ENCODE assay signal across 11 cellular contexts in the genomic region with DNA sequence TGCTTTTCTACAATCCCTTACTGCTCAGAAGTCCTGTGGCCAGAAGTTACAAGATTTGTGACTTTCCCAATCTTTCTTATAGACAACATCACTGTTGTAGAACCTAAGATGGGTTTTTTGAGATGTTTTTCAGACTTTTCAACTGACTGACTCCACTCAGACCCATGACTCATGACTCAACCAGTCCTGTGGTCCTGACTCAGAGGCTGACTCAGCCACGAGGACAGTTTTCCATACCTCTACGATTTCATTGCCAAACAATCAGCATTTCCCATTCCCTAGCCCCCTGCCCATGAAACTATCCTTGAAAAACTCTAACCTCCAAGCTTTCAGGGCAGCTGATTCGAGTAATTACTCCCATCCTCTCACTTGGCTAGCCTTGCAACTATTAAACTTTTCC.
DNase-seq lines count a peak whose midpoint lies in the region; ATAC-seq and TF ChIP-seq lines count a peak whose summit lies in the region.
"Had no signal": no experiment of that assay in that cellular context is flagged by ENCODE, and none has a peak within 500 bp of the region (broad histone marks: within the 10 kb centered on the region; RNA-seq: fewer than 3 reads in every experiment).

No MANE protein-coding gene starts in this region.

- H3K4me1 Mint-ChIP-seq in activated naive CD8-positive, alpha-beta T cell treated with anti-CD3 and anti-CD28 coated beads, Interleukin-2, amount 50 U/mL, for 24 hours = peaks cover 5% of the 10 kb centered on the region
- H3K4me1 Mint-ChIP-seq in activated naive CD8-positive, alpha-beta T cell treated with anti-CD3 and anti-CD28 coated beads for 36 hours = peaks cover 3% of the 10 kb centered on the region

- peaks cover 5% of the 10 kb centered on the region for H3K9me3 Mint-ChIP-seq in activated naive CD8-positive, alpha-beta T cell treated with anti-CD3 and anti-CD28 coated beads, Interleukin-2, amount 50 U/mL, for 24 hours
- H3K9me3 Mint-ChIP-seq in activated naive CD8-positive, alpha-beta T cell treated with anti-CD3 and anti-CD28 coated beads for 36 hours = peaks cover 7% of the 10 kb centered on the region

- H3K36me3 Mint-ChIP-seq in activated naive CD8-positive, alpha-beta T cell treated with anti-CD3 and anti-CD28 coated beads, Interleukin-2, amount 50 U/mL, for 24 hours (ENCODE audit: low read depth) = no peaks in the 10 kb centered on the region
- no peaks in the 10 kb centered on the region for H3K36me3 Mint-ChIP-seq in activated naive CD8-positive, alpha-beta T cell treated with anti-CD3 and anti-CD28 coated beads for 36 hours

- no peaks in the 10 kb centered on the region for H3K27me3 ChIP-seq in foreskin keratinocyte
- H3K27me3 ChIP-seq: ascending aorta had no signal

- intact Hi-C loops in left ventricle myocardium superior (cut with micrococcal nuclease) = no loop called here

- H3K4me1 ChIP-seq in foreskin keratinocyte = peaks cover 9% of the 10 kb centered on the region
- H3K4me1 ChIP-seq: ascending aorta, lower lobe of right lung had no signal

- DNase-seq in activated naive CD8-positive, alpha-beta T cell treated with anti-CD3 and anti-CD28 coated beads, Interleukin-2, amount 50 U/mL, for 24 hours = peak; percentile 13
- no peak for DNase-seq in activated naive CD8-positive, alpha-beta T cell treated with anti-CD3 and anti-CD28 coated beads for 36 hours
- DNase-seq in foreskin keratinocyte (peak; percentile 80 to 92), superior temporal gyrus (ENCODE audit: extremely low spot score) (peak; percentile 33), NCI-H526 treated with DMSO at 0.1 percent for 48 hours (lab: John Stamatoyannopoulos, UW) (no peak), left ventricle myocardium superior (no peak)
- DNase-seq: lower lobe of right lung had no signal

- peak overlapping the region; percentile 83 for H3K27ac ChIP-seq in foreskin keratinocyte
- H3K27ac ChIP-seq: ascending aorta, KMS-11, lower lobe of right lung had no signal

- peak overlapping the region; percentile 13 for H3K27ac Mint-ChIP-seq in activated naive CD8-positive, alpha-beta T cell treated with anti-CD3 and anti-CD28 coated beads, Interleukin-2, amount 50 U/mL, for 24 hours
- no peak overlapping the region for H3K27ac Mint-ChIP-seq in activated naive CD8-positive, alpha-beta T cell treated with anti-CD3 and anti-CD28 coated beads for 36 hours

- ATAC-seq in activated naive CD8-positive, alpha-beta T cell treated with anti-CD3 and anti-CD28 coated beads, Interleukin-2, amount 50 U/mL, for 24 hours = peak; percentile 69
- ATAC-seq in SK-N-SH treated with all-trans-retinoic acid at 6 μM for 48 hours = peak; percentile 56
- ATAC-seq in foreskin keratinocyte = peak; percentile 99
- ATAC-seq in HG03039 (IDR thresholded peaks at IDR 0.05; ENCODE audit: unreplicated experiment) = no peak
- ATAC-seq in left ventricle myocardium superior = no peak

- no peak for TF ChIP-seq CTCF in foreskin keratinocyte (conservative IDR thresholded peaks at IDR 0.05)

- peaks cover 8% of the 10 kb centered on the region for H3K27me3 Mint-ChIP-seq in activated naive CD8-positive, alpha-beta T cell treated with anti-CD3 and anti-CD28 coated beads, Interleukin-2, amount 50 U/mL, for 24 hours
- no peaks in the 10 kb centered on the region for H3K27me3 Mint-ChIP-seq in activated naive CD8-positive, alpha-beta T cell treated with anti-CD3 and anti-CD28 coated beads for 36 hours

- no peak overlapping the region for H3K4me3 Mint-ChIP-seq in activated naive CD8-positive, alpha-beta T cell treated with anti-CD3 and anti-CD28 coated beads, Interleukin-2, amount 50 U/mL, for 24 hours
- H3K4me3 Mint-ChIP-seq in activated naive CD8-positive, alpha-beta T cell treated with anti-CD3 and anti-CD28 coated beads for 36 hours = no peak overlapping the region

TF ChIP-seq in SK-N-SH treated with all-trans-retinoic acid at 6 μM for 48 hours, 23 proteins besides CTCF, POLR2A, EP300 and RAD21:
- TF ChIP-seq TOX (CRISPR knock-in tag; IDR thresholded peaks at IDR 0.05; ENCODE audit: borderline replicate concordance) = no peak

Comparison
In these comparisons a context has a peak if more than half of its experiments do, and no peak if none do; other contexts are left out.
1. DNase-seq: peak in activated naive CD8-positive, alpha-beta T cell treated with anti-CD3 and anti-CD28 coated beads, Interleukin-2, amount 50 U/mL, for 24 hours (single experiment), foreskin keratinocyte (2 of 2) and superior temporal gyrus (single experiment); none in activated naive CD8-positive, alpha-beta T cell treated with anti-CD3 and anti-CD28 coated beads for 36 hours (single experiment), NCI-H526 treated with DMSO at 0.1 percent for 48 hours (single experiment) and left ventricle myocardium superior (single experiment).
2. ATAC-seq: peak in activated naive CD8-positive, alpha-beta T cell treated with anti-CD3 and anti-CD28 coated beads, Interleukin-2, amount 50 U/mL, for 24 hours (single experiment), SK-N-SH treated with all-trans-retinoic acid at 6 μM for 48 hours (single experiment) and foreskin keratinocyte (single experiment); none in HG03039 (single experiment) and left ventricle myocardium superior (single experiment).